ENCODE assay signal across 8 cellular contexts in genomic region chr10:29635711-29636144, GRCh38. TPM values are rescaled to one million over a fixed set of nuclear protein-coding genes. Genes with fewer than 3 reads are reported as not detected.
A peak's percentile ranks its signal among the peaks of the same experiment; 100 is the strongest.
DNase-seq lines count a peak whose midpoint lies in the region; ATAC-seq, FAIRE-seq and TF ChIP-seq lines count a peak whose summit lies in the region.

No MANE protein-coding gene starts in this region.

- peaks cover 45% of the 10 kb centered on the region for H3K4me1 Mint-ChIP-seq in MCF 10A (ENCODE audit: insufficient read depth, unreplicated experiment)

- peak overlapping the region; percentile 96 for H3K27ac Mint-ChIP-seq in MCF 10A (ENCODE audit: low read depth, unreplicated experiment)

- BruUV-seq in MCF 10A (replicated peaks; lab: Mats Ljungman, UMichigan), result no TSS peak

- H3K9me3 Mint-ChIP-seq in MCF 10A (ENCODE audit: unreplicated experiment), result no peaks in the 10 kb centered on the region

- H3K36me3 ChIP-seq in lower lobe of right lung (no peaks in the 10 kb centered on the region), aorta (ENCODE audit: control insufficient read depth in 1 of 2, insufficient read depth in 2 of 2, low read length in 1 of 2) (no peaks in the 10 kb centered on the region)

- TF ChIP-seq CTCF in MCF 10A (IDR thresholded peaks at IDR 0.05; ENCODE audit: unreplicated experiment) (no peak), lower lobe of right lung (IDR thresholded peaks at IDR 0.05) (no peak)

- H3K9me3 ChIP-seq in lower lobe of right lung, result no peaks in the 10 kb centered on the region
- no peaks in the 10 kb centered on the region for H3K9me3 ChIP-seq in aorta (ENCODE audit: control insufficient read depth, low read length)

- H3K27ac ChIP-seq in lower lobe of right lung (peak overlapping the region; percentile 62), aorta (ENCODE audit: low read depth in 1 of 2, low read length in 2 of 2) (peak overlapping the region; percentile 0 to 93)

- CTCF ChIA-PET in MCF 10A (lab: Yijun Ruan, JAX), result interaction anchor here (1.0 kb wide), 2 partner anchors 120 to 363 kb away, joined by 3 to 4 read pairs; no protein-coding TSS in a partner anchor

- DNase-seq in GM19239 (ENCODE audit: insufficient read length, low spot score), result peak; percentile 14
- no peak for DNase-seq in MCF 10A (ENCODE audit: unreplicated experiment)
- DNase-seq in lower lobe of right lung, result no peak
- no peak for DNase-seq in aorta
- no peak for DNase-seq in stimulated activated CD4-positive, alpha-beta T cell treated with anti-CD3 and anti-CD28 coated beads, Interleukin-1b, Interleukin-23, amount 100 ng/mL, for 48 hours

- intact Hi-C loops in MCF 10A (cut with micrococcal nuclease), result loop anchor here (1.0 to 2.0 kb wide), 2 partner anchors 24 to 99 kb away; no protein-coding TSS in a partner anchor
- intact Hi-C loops in lower lobe of right lung (cut with DNase I), result no loop called here
- intact Hi-C loops in aorta (cut with DNase I), result no loop called here

- FAIRE-seq in GM19239 (lab: Jason Lieb, UNC), result peak; percentile 72

- peaks cover 25% of the 10 kb centered on the region for H3K36me3 Mint-ChIP-seq in MCF 10A (ENCODE audit: insufficient read depth, unreplicated experiment)

- H3K27me3 ChIP-seq in lower lobe of right lung (ENCODE audit: low read depth) (no peaks in the 10 kb centered on the region), aorta (ENCODE audit: control insufficient read depth in 1 of 2, insufficient read depth in 2 of 2, low read length in 1 of 2) (no peaks in the 10 kb centered on the region)

- no peaks in the 10 kb centered on the region for H3K27me3 Mint-ChIP-seq in MCF 10A (ENCODE audit: insufficient read depth, unreplicated experiment)

- peak; percentile 65 for ATAC-seq in HG03457 (IDR thresholded peaks at IDR 0.05; ENCODE audit: unreplicated experiment)
- ATAC-seq in lower lobe of right lung, result peak in 1 of 2 donors; percentile 32
- ATAC-seq in aorta (ENCODE audit: low FRiP score), result no peak
- no peak for ATAC-seq in GM21723 (IDR thresholded peaks at IDR 0.05; ENCODE audit: unreplicated experiment)
- ATAC-seq in HG02884 (IDR thresholded peaks at IDR 0.05; ENCODE audit: unreplicated experiment), result no peak

- no peak overlapping the region for H3K4me3 ChIP-seq in lower lobe of right lung
- H3K4me3 ChIP-seq in aorta (ENCODE audit: low read length in 2 of 2), result no peak overlapping the region

- POLR2A ChIA-PET in MCF 10A (lab: Yijun Ruan, JAX), result interaction anchor here (0.7 to 3.5 kb wide), 9 partner anchors 8 to 313 kb away, joined by 3 to 24 read pairs (median 8); no protein-coding TSS in a partner anchor

- H3K4me1 ChIP-seq in lower lobe of right lung, result peaks cover 36% of the 10 kb centered on the region
- peaks cover 0 to 9% of the 10 kb centered on the region in 2 donors for H3K4me1 ChIP-seq in aorta (ENCODE audit: control insufficient read depth in 1 of 2, insufficient read depth in 2 of 2, low read length in 2 of 2)

- 52 to 61% methylated on average over 4 of the region's 4 CpGs for whole genome bisulfite sequencing in aorta, 2 donors

- H3K4me3 Mint-ChIP-seq in MCF 10A (ENCODE audit: unreplicated experiment), result peak overlapping the region; percentile 78

RNA-seq across cellular contexts. Expression of gene SVIL, which starts 1.0 kb away (rescaled TPM):
- 43.3 and 51.9 TPM in 2 replicates for total RNA-seq in MCF 10A (2022)
- 118 TPM for total RNA-seq in lower lobe of right lung
- 100 to 1,000 TPM; 319 to 374 TPM for total RNA-seq in aorta
- polyA plus RNA-seq in aorta, result 100 to 1,000 TPM in 1 of 2 donors, 10 to 100 TPM in 1; 68.4 to 104 TPM
